Comparison of ENCODE assay signal across 1 cellular context in the genomic region with DNA sequence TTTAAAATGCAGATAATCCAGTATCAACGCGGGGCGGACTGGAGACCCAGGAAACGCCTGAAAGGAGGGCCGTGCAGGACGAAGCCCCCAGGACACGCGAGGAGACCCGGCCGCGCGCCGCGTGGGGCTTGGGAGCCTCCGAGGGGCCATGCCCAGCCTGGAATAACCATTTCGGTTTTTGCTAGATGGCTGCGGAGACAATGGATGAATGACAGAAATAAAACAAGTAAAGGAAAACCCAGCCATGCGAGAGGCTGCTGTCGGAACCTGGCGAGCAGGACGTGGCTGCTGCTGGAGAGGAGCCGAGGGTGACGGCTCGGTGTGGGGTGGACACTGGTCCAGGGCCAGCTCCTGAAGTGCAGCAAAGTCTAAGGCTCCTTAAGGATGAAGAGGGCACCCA.
TF ChIP-seq lines count a peak whose summit lies in the region.

No MANE protein-coding gene starts in this region.

TF ChIP-seq in GM23338, 12 proteins besides CTCF, POLR2A, EP300 and RAD21 (continued from another document):
- TF ChIP-seq, protein P1, sequence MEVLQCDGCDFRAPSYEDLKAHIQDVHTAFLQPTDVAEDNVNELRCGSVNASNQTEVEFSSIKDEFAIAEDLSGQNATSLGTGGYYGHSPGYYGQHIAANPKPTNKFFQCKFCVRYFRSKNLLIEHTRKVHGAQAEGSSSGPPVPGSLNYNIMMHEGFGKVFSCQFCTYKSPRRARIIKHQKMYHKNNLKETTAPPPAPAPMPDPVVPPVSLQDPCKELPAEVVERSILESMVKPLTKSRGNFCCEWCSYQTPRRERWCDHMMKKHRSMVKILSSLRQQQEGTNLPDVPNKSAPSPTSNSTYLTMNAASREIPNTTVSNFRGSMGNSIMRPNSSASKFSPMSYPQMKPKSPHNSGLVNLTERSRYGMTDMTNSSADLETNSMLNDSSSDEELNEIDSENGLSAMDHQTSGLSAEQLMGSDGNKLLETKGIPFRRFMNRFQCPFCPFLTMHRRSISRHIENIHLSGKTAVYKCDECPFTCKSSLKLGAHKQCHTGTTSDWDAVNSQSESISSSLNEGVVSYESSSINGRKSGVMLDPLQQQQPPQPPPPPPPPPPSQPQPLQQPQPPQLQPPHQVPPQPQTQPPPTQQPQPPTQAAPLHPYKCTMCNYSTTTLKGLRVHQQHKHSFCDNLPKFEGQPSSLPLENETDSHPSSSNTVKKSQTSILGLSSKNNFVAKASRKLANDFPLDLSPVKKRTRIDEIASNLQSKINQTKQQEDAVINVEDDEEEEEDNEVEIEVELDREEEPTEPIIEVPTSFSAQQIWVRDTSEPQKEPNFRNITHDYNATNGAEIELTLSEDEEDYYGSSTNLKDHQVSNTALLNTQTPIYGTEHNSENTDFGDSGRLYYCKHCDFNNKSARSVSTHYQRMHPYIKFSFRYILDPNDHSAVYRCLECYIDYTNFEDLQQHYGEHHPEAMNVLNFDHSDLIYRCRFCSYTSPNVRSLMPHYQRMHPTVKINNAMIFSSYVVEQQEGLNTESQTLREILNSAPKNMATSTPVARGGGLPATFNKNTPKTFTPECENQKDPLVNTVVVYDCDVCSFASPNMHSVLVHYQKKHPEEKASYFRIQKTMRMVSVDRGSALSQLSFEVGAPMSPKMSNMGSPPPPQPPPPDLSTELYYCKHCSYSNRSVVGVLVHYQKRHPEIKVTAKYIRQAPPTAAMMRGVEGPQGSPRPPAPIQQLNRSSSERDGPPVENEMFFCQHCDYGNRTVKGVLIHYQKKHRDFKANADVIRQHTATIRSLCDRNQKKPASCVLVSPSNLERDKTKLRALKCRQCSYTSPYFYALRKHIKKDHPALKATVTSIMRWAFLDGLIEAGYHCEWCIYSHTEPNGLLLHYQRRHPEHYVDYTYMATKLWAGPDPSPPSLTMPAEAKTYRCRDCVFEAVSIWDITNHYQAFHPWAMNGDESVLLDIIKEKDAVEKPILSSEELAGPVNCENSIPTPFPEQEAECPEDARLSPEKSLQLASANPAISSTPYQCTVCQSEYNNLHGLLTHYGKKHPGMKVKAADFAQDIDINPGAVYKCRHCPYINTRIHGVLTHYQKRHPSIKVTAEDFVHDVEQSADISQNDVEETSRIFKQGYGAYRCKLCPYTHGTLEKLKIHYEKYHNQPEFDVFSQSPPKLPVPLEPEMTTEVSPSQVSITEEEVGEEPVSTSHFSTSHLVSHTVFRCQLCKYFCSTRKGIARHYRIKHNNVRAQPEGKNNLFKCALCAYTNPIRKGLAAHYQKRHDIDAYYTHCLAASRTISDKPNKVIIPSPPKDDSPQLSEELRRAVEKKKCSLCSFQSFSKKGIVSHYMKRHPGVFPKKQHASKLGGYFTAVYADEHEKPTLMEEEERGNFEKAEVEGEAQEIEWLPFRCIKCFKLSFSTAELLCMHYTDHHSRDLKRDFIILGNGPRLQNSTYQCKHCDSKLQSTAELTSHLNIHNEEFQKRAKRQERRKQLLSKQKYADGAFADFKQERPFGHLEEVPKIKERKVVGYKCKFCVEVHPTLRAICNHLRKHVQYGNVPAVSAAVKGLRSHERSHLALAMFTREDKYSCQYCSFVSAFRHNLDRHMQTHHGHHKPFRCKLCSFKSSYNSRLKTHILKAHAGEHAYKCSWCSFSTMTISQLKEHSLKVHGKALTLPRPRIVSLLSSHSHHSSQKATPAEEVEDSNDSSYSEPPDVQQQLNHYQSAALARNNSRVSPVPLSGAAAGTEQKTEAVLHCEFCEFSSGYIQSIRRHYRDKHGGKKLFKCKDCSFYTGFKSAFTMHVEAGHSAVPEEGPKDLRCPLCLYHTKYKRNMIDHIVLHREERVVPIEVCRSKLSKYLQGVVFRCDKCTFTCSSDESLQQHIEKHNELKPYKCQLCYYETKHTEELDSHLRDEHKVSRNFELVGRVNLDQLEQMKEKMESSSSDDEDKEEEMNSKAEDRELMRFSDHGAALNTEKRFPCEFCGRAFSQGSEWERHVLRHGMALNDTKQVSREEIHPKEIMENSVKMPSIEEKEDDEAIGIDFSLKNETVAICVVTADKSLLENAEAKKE (CRISPR knock-in tag; IDR thresholded peaks at IDR 0.05) = no peak
- no peak for TF ChIP-seq CREB1 (CRISPR knock-in tag; IDR thresholded peaks at IDR 0.05; ENCODE audit: low read depth)
